28 cellular contexts compared by ENCODE assay signal in genomic region chr9:135512904-135513303, GRCh38. TPM values are rescaled to one million over a fixed set of nuclear protein-coding genes. Genes with fewer than 3 reads are reported as not detected.
A peak's percentile ranks its signal among the peaks of the same experiment; 100 is the strongest.
DNase-seq lines count a peak whose midpoint lies in the region; ATAC-seq and TF ChIP-seq lines count a peak whose summit lies in the region.
"Had no signal": no experiment of that assay in that cellular context is flagged by ENCODE, and none has a peak within 500 bp of the region (broad histone marks: within the 10 kb centered on the region; RNA-seq: fewer than 3 reads in every experiment).

No MANE protein-coding gene starts in this region.

- TF ChIP-seq POLR2A in Peyer's patch (IDR thresholded peaks at IDR 0.05), result no peak

- H3K27ac ChIP-seq in Peyer's patch, result no peak overlapping the region
- no peak overlapping the region for H3K27ac ChIP-seq in CD8-positive, alpha-beta T cell (ENCODE audit: low read depth, low read length)
- H3K27ac ChIP-seq: SJCRH30 had no signal

- DNase-seq in Peyer's patch (peak in 2 of 3 donors; percentile 16 to 33), islet precursor cell (peak; percentile 30), sciatic nerve (ENCODE audit: low spot score) (peak; percentile 52)
- DNase-seq in activated CD8-positive, alpha-beta memory T cell treated with anti-CD3 and anti-CD28 coated beads, Interleukin-2, amount 50 U/mL, for 4 hours, result peak; percentile 2
- no peak for DNase-seq in T-helper 2 cell treated with Interferon-gamma antibody and Interleukin-4, amounts not matched to agents 5 μg/mL and 100 μg/mL, for 36 hours (ENCODE audit: low spot score)
- DNase-seq in CD8-positive, alpha-beta T cell, result no peak
- DNase-seq: activated CD4-positive, alpha-beta T cell treated with anti-CD3 and anti-CD28 coated beads, Interleukin-2, amount 10 ng/mL, durations not matched to agents 24 days and 14 days; aorta; C1 segment of cervical spinal cord; DMS79; GDM1; NCI-H1092 treated with DMSO at 0.1 percent for 48 hours; NCI-H2029; NCI-H226; right cardiac atrium; SJCRH30; stimulated activated CD4-positive, alpha-beta T cell treated with anti-CD3 and anti-CD28 coated beads, Interleukin-12 subunit alpha, Interleukin-12 subunit beta, amount 100 ng/mL, for 4 hours; stimulated activated CD4-positive, alpha-beta T cell treated with anti-CD3 and anti-CD28 coated beads, Interleukin-4, amount 100 ng/mL, for 1 hour; substantia nigra; T-helper 1 cell had no signal

- H3K9me3 Mint-ChIP-seq in T-helper 2 cell treated with Interferon-gamma antibody and Interleukin-4, amounts not matched to agents 5 μg/mL and 100 μg/mL, for 36 hours, result peaks cover 9% of the 10 kb centered on the region
- H3K9me3 Mint-ChIP-seq in stimulated activated memory B cell treated with anti-CD40 and anti-IgM and Interleukin-4, amounts not matched to agents 10 μg/mL and 1 μg/mL and 100 μg/mL, for 72 hours, result peaks cover 16% of the 10 kb centered on the region
- peaks cover 12% of the 10 kb centered on the region for H3K9me3 Mint-ChIP-seq in CD8-positive, alpha-beta T cell

- H3K4me3 Mint-ChIP-seq in T-helper 2 cell treated with Interferon-gamma antibody and Interleukin-4, amounts not matched to agents 5 μg/mL and 100 μg/mL, for 36 hours, result no peak overlapping the region
- H3K4me3 Mint-ChIP-seq in stimulated activated memory B cell treated with anti-CD40 and anti-IgM and Interleukin-4, amounts not matched to agents 10 μg/mL and 1 μg/mL and 100 μg/mL, for 72 hours, result no peak overlapping the region
- no peak overlapping the region for H3K4me3 Mint-ChIP-seq in CD8-positive, alpha-beta T cell
- H3K4me3 Mint-ChIP-seq: activated CD4-positive, alpha-beta T cell treated with anti-CD3 and anti-CD28 coated beads, Interleukin-2, amount 10 ng/mL, durations not matched to agents 24 days and 14 days; natural killer cell treated with Interleukin-12 subunit alpha and Interleukin-12 subunit beta and Interleukin-15 and Interleukin-18, amount 100 ng/mL, for 72 hours had no signal

- H3K27me3 Mint-ChIP-seq in T-helper 2 cell treated with Interferon-gamma antibody and Interleukin-4, amounts not matched to agents 5 μg/mL and 100 μg/mL, for 36 hours (ENCODE audit: low read depth), result peaks cover 9% of the 10 kb centered on the region
- H3K27me3 Mint-ChIP-seq in stimulated activated memory B cell treated with anti-CD40 and anti-IgM and Interleukin-4, amounts not matched to agents 10 μg/mL and 1 μg/mL and 100 μg/mL, for 72 hours, result peaks cover 16% of the 10 kb centered on the region
- H3K27me3 Mint-ChIP-seq in CD8-positive, alpha-beta T cell (ENCODE audit: low read depth), result peaks cover 4% of the 10 kb centered on the region

- H3K4me3 ChIP-seq in Peyer's patch, result no peak overlapping the region
- H3K4me3 ChIP-seq in CD8-positive, alpha-beta T cell (ENCODE audit: low read depth, low read length), result no peak overlapping the region
- H3K4me3 ChIP-seq: SJCRH30 had no signal

- H3K36me3 ChIP-seq in Peyer's patch, result no peaks in the 10 kb centered on the region
- H3K36me3 ChIP-seq in CD8-positive, alpha-beta T cell (ENCODE audit: insufficient read depth, low read length), result no peaks in the 10 kb centered on the region
- H3K36me3 ChIP-seq: SJCRH30 had no signal

- ATAC-seq in sciatic nerve, result no peak
- no peak for ATAC-seq in stimulated activated memory B cell treated with anti-CD40 and anti-IgM and Interleukin-4, amounts not matched to agents 10 μg/mL and 1 μg/mL and 100 μg/mL, for 72 hours
- ATAC-seq in CD8-positive, alpha-beta T cell, result no peak
- ATAC-seq: activated naive CD4-positive, alpha-beta T cell treated with anti-CD3 and anti-CD28 coated beads, Interleukin-2, amount 50 U/mL, for 72 hours; natural killer cell treated with Interleukin-12 subunit alpha and Interleukin-12 subunit beta and Interleukin-15 and Interleukin-18, amount 100 ng/mL, for 72 hours had no signal

- POLR2A ChIA-PET in CD8-positive, alpha-beta T cell (lab: Charles Lee), result no interaction called here

- H3K9me3 ChIP-seq in Peyer's patch, result no peaks in the 10 kb centered on the region
- no peaks in the 10 kb centered on the region for H3K9me3 ChIP-seq in CD8-positive, alpha-beta T cell (ENCODE audit: low read length)
- H3K9me3 ChIP-seq: SJCRH30 had no signal

- no peaks in the 10 kb centered on the region for H3K27me3 ChIP-seq in Peyer's patch
- no peaks in the 10 kb centered on the region for H3K27me3 ChIP-seq in CD8-positive, alpha-beta T cell (ENCODE audit: insufficient read depth, low read length)

- no peaks in the 10 kb centered on the region for H3K36me3 Mint-ChIP-seq in T-helper 2 cell treated with Interferon-gamma antibody and Interleukin-4, amounts not matched to agents 5 μg/mL and 100 μg/mL, for 36 hours (ENCODE audit: low read depth)
- no peaks in the 10 kb centered on the region for H3K36me3 Mint-ChIP-seq in stimulated activated memory B cell treated with anti-CD40 and anti-IgM and Interleukin-4, amounts not matched to agents 10 μg/mL and 1 μg/mL and 100 μg/mL, for 72 hours
- no peaks in the 10 kb centered on the region for H3K36me3 Mint-ChIP-seq in CD8-positive, alpha-beta T cell

- TF ChIP-seq CTCF in Peyer's patch (IDR thresholded peaks at IDR 0.05), result no peak
- no peak for TF ChIP-seq CTCF in CD8-positive, alpha-beta T cell (IDR thresholded peaks at IDR 0.05)

- no peaks in the 10 kb centered on the region for H3K4me1 ChIP-seq in Peyer's patch
- no peaks in the 10 kb centered on the region for H3K4me1 ChIP-seq in CD8-positive, alpha-beta T cell (ENCODE audit: insufficient read depth, low read length)
- H3K4me1 ChIP-seq: Caco-2, SJCRH30 had no signal

- intact Hi-C loops in sciatic nerve (cut with DNase I), result no loop called here
- intact Hi-C loops in CD8-positive, alpha-beta T cell (cut with DNase I, micrococcal nuclease), result no loop called here

- no peak overlapping the region for H3K27ac Mint-ChIP-seq in T-helper 2 cell treated with Interferon-gamma antibody and Interleukin-4, amounts not matched to agents 5 μg/mL and 100 μg/mL, for 36 hours
- H3K27ac Mint-ChIP-seq in stimulated activated memory B cell treated with anti-CD40 and anti-IgM and Interleukin-4, amounts not matched to agents 10 μg/mL and 1 μg/mL and 100 μg/mL, for 72 hours, result no peak overlapping the region
- no peak overlapping the region for H3K27ac Mint-ChIP-seq in CD8-positive, alpha-beta T cell
- H3K27ac Mint-ChIP-seq: activated CD4-positive, alpha-beta T cell treated with anti-CD3 and anti-CD28 coated beads, Interleukin-2, amount 10 ng/mL, durations not matched to agents 24 days and 14 days; activated naive CD4-positive, alpha-beta T cell treated with anti-CD3 and anti-CD28 coated beads, Interleukin-2, amount 50 U/mL, for 72 hours; natural killer cell treated with Interleukin-12 subunit alpha and Interleukin-12 subunit beta and Interleukin-15 and Interleukin-18, amount 100 ng/mL, for 72 hours had no signal

- H3K4me1 Mint-ChIP-seq in T-helper 2 cell treated with Interferon-gamma antibody and Interleukin-4, amounts not matched to agents 5 μg/mL and 100 μg/mL, for 36 hours (ENCODE audit: low read depth), result peaks cover 13% of the 10 kb centered on the region
- H3K4me1 Mint-ChIP-seq in stimulated activated memory B cell treated with anti-CD40 and anti-IgM and Interleukin-4, amounts not matched to agents 10 μg/mL and 1 μg/mL and 100 μg/mL, for 72 hours, result no peaks in the 10 kb centered on the region
- H3K4me1 Mint-ChIP-seq in CD8-positive, alpha-beta T cell (ENCODE audit: low read depth), result no peaks in the 10 kb centered on the region

- CTCF ChIA-PET in CD8-positive, alpha-beta T cell (lab: Charles Lee), result no interaction called here

RNA-seq across cellular contexts. Expression of gene LCN1, which starts 8.3 kb away (rescaled TPM):
- not detected for total RNA-seq in Peyer's patch
- not detected for total RNA-seq in sciatic nerve
- not detected for total RNA-seq in CD8-positive, alpha-beta T cell
- total RNA-seq: activated CD4-positive, alpha-beta T cell treated with anti-CD3 and anti-CD28 coated beads, Interleukin-2, amount 10 ng/mL, durations not matched to agents 24 days and 14 days; activated naive CD4-positive, alpha-beta T cell treated with anti-CD3 and anti-CD28 coated beads, Interleukin-2, amount 50 U/mL, for 72 hours; Caco-2; H4; liver; mononuclear cell; natural killer cell treated with Interleukin-12 subunit alpha and Interleukin-12 subunit beta and Interleukin-15 and Interleukin-18, amount 100 ng/mL, for 72 hours; SJCRH30; urinary bladder had no signal

RNA-seq across cellular contexts. Expression of gene MRPS2, which starts 12.4 kb away (rescaled TPM):
- total RNA-seq in Peyer's patch, result 10 to 100 TPM; 22.3 to 42.7 (median 32.4) TPM
- total RNA-seq in sciatic nerve, result 17.5 TPM
- 10 to 100 TPM; 29.6 to 31.9 TPM for total RNA-seq in CD8-positive, alpha-beta T cell

RNA-seq across cellular contexts. Expression of gene OBP2A, which starts 33.0 kb away (rescaled TPM):
- total RNA-seq in Peyer's patch (not detected), sciatic nerve (not detected)
- not detected for total RNA-seq in CD8-positive, alpha-beta T cell
- total RNA-seq: activated CD4-positive, alpha-beta T cell treated with anti-CD3 and anti-CD28 coated beads, Interleukin-2, amount 10 ng/mL, durations not matched to agents 24 days and 14 days; activated naive CD4-positive, alpha-beta T cell treated with anti-CD3 and anti-CD28 coated beads, Interleukin-2, amount 50 U/mL, for 72 hours; aorta; Caco-2; H4; liver; mononuclear cell; natural killer cell treated with Interleukin-12 subunit alpha and Interleukin-12 subunit beta and Interleukin-15 and Interleukin-18, amount 100 ng/mL, for 72 hours; right cardiac atrium; SJCRH30; urinary bladder had no signal

RNA-seq across cellular contexts. Expression of gene PPP1R26, which starts 33.3 kb away (rescaled TPM):
- 10 to 100 TPM; 12.4 to 34.0 (median 18.7) TPM for total RNA-seq in Peyer's patch
- 13.9 TPM for total RNA-seq in sciatic nerve
- total RNA-seq in CD8-positive, alpha-beta T cell, result under 1 TPM; 0.35 to 0.36 TPM

RNA-seq across cellular contexts. Expression of gene PAEP, which starts 48.7 kb away (rescaled TPM):
- total RNA-seq in Peyer's patch, result not detected
- total RNA-seq in sciatic nerve, result not detected
- total RNA-seq in CD8-positive, alpha-beta T cell, result not detected
- total RNA-seq: activated CD4-positive, alpha-beta T cell treated with anti-CD3 and anti-CD28 coated beads, Interleukin-2, amount 10 ng/mL, durations not matched to agents 24 days and 14 days; activated naive CD4-positive, alpha-beta T cell treated with anti-CD3 and anti-CD28 coated beads, Interleukin-2, amount 50 U/mL, for 72 hours; aorta; Caco-2; liver; mononuclear cell; natural killer cell treated with Interleukin-12 subunit alpha and Interleukin-12 subunit beta and Interleukin-15 and Interleukin-18, amount 100 ng/mL, for 72 hours; right cardiac atrium; SJCRH30; urinary bladder had no signal

Comparison
In these comparisons a context has a peak if more than half of its experiments do, and no peak if none do; other contexts are left out.
1. DNase-seq: peak in Peyer's patch (2 of 3), activated CD8-positive, alpha-beta memory T cell treated with anti-CD3 and anti-CD28 coated beads, Interleukin-2, amount 50 U/mL, for 4 hours (single experiment), islet precursor cell (single experiment) and sciatic nerve (single experiment); none in T-helper 2 cell treated with Interferon-gamma antibody and Interleukin-4, amounts not matched to agents 5 μg/mL and 100 μg/mL, for 36 hours (single experiment) and CD8-positive, alpha-beta T cell (0 of 7).